6 cellular contexts compared by ENCODE assay signal in genomic region chr3:30271781-30272180, GRCh38.
"Had no signal": no experiment of that assay in that cellular context is flagged by ENCODE, and none has a peak within 500 bp of the region (broad histone marks: within the 10 kb centered on the region; RNA-seq: fewer than 3 reads in every experiment).

No MANE protein-coding gene starts in this region.

- H3K27ac ChIP-seq: HL-60 had no signal

- H2AFZ ChIP-seq: GM23338 had no signal

- H3K4me2 ChIP-seq: GM23338 had no signal

- ATAC-seq: GM23338, HepG2 had no signal

- DNase-seq: H9, HCEC 1CT, HFFc6 had no signal

- H3K4me3 ChIP-seq: GM23338 had no signal
